8 cellular contexts compared by ENCODE assay signal in genomic region chr10:92241501-92241900, GRCh38. TPM values are rescaled to one million over a fixed set of nuclear protein-coding genes. Genes with fewer than 3 reads are reported as not detected.
DNase-seq lines count a peak whose midpoint lies in the region; ATAC-seq and TF ChIP-seq lines count a peak whose summit lies in the region.

No MANE protein-coding gene starts in this region.

- H3K4me1 Mint-ChIP-seq in IgD-negative memory B cell (peaks cover 34 to 46% (median 43%) of the 10 kb centered on the region in 3 donors), natural killer cell (peaks cover 45 to 54% of the 10 kb centered on the region in 2 donors)

- H3K4me3 Mint-ChIP-seq in IgD-negative memory B cell, result peak overlapping the region; percentile 91 to 99 (median 98)
- peak overlapping the region; percentile 94 for H3K4me3 Mint-ChIP-seq in natural killer cell

- no peak for TF ChIP-seq CTCF in A673 (conservative IDR thresholded peaks at IDR 0.05; ENCODE audit: low read depth, low read length)
- no peak for TF ChIP-seq CTCF in choroid plexus epithelial cell (conservative IDR thresholded peaks at IDR 0.05; ENCODE audit: low read depth, low read length)
- no peak for TF ChIP-seq CTCF in natural killer cell (IDR thresholded peaks at IDR 0.05)

- intact Hi-C loops in A673 (cut with micrococcal nuclease; ENCODE audit: unreplicated experiment), result loop anchor here (5.0 kb wide), 1 partner anchor 51 kb away; the partner anchor contains the start of genes CPEB3 and MARCHF5
- intact Hi-C loops in natural killer cell (cut with micrococcal nuclease), result no loop called here
- intact Hi-C loops in posterior cingulate gyrus (cut with DNase I), result loop anchor here (5.0 kb wide), 1 partner anchor 154 kb away; no protein-coding TSS in a partner anchor

- H3K27me3 ChIP-seq in A673 (replicated peaks; ENCODE audit: insufficient read depth, low read depth, low read length, poor library complexity), result no peaks in the 10 kb centered on the region

- DNase-seq in A673 (ENCODE audit: low spot score) (no peak), choroid plexus epithelial cell (ENCODE audit: low read depth) (no peak), natural killer cell (no peak), posterior cingulate gyrus (no peak), NCI-H2227 treated with DMSO at 0.1 percent for 48 hours (lab: John Stamatoyannopoulos, UW) (no peak), NCI-H510A (lab: John Stamatoyannopoulos, UW) (no peak)

- H3K36me3 Mint-ChIP-seq in IgD-negative memory B cell (no peaks in the 10 kb centered on the region), natural killer cell (no peaks in the 10 kb centered on the region)

- ATAC-seq in natural killer cell, result no peak
- ATAC-seq in HG02938 (IDR thresholded peaks at IDR 0.05; ENCODE audit: unreplicated experiment), result no peak

- peak overlapping the region; percentile 66 for H3K4me3 ChIP-seq in A673 (ENCODE audit: low read depth, low read length, poor library complexity, severe bottlenecking)
- H3K4me3 ChIP-seq in choroid plexus epithelial cell (ENCODE audit: low read depth, low read length), result peak overlapping the region; percentile 73

- CTCF ChIA-PET in A673 (lab: Charles Lee), result no interaction called here

- H3K4me1 ChIP-seq in A673 (ENCODE audit: insufficient read depth, low read length, poor library complexity, severe bottlenecking), result peaks cover 10% of the 10 kb centered on the region

- no peaks in the 10 kb centered on the region for H3K36me3 ChIP-seq in A673 (ENCODE audit: insufficient read depth, low read length, poor library complexity, severe bottlenecking)

- H3K27me3 Mint-ChIP-seq in IgD-negative memory B cell (no peaks in the 10 kb centered on the region), natural killer cell (ENCODE audit: low read depth in 2 of 2) (no peaks in the 10 kb centered on the region)

- H3K9me3 ChIP-seq in A673 (ENCODE audit: low read depth, low read length, poor library complexity, severe bottlenecking), result no peaks in the 10 kb centered on the region

- H3K27ac Mint-ChIP-seq in IgD-negative memory B cell (peak overlapping the region in 2 of 3 donors; percentile 71 to 97), natural killer cell (peak overlapping the region; percentile 77 to 86)

- BruUV-seq in A673 (replicated peaks; lab: Mats Ljungman, UMichigan), result no TSS peak

- H3K9me3 Mint-ChIP-seq in IgD-negative memory B cell (no peaks in the 10 kb centered on the region), natural killer cell (no peaks in the 10 kb centered on the region)

- H3K27ac ChIP-seq in A673 (ENCODE audit: low read depth, low read length, poor library complexity, severe bottlenecking), result no peak overlapping the region

- POLR2A ChIA-PET in A673 (lab: Charles Lee; ENCODE audit: low non-redundant PET), result no interaction called here

RNA-seq across cellular contexts. Expression of gene CPEB3, which starts 49.4 kb away (rescaled TPM):
- total RNA-seq in A673 (2021) (1.1 and 1.4 TPM in 2 replicates), natural killer cell (1 to 10 TPM; 3.6 to 6.9 (median 5.4) TPM)
- 2.5 TPM for polyA plus RNA-seq in IgD-negative memory B cell

RNA-seq across cellular contexts. Expression of gene MARCHF5, which starts 49.5 kb away (rescaled TPM):
- total RNA-seq in A673 (2021) (76.7 and 79.9 TPM in 2 replicates), natural killer cell (10 to 100 TPM; 28.0 to 38.6 (median 32.9) TPM)
- polyA plus RNA-seq in IgD-negative memory B cell, result 21.1 TPM
